In genomic region chr1:47938556-47938955, GRCh38 we compare ENCODE assay signal across 28 cellular contexts. TPM values are rescaled to one million over a fixed set of nuclear protein-coding genes. Genes with fewer than 3 reads are reported as not detected.
"Had no signal": no experiment of that assay in that cellular context is flagged by ENCODE, and none has a peak within 500 bp of the region (broad histone marks: within the 10 kb centered on the region; RNA-seq: fewer than 3 reads in every experiment).

No MANE protein-coding gene starts in this region.

- H3K36me3 ChIP-seq: ascending aorta, cardiac muscle cell, gastrocnemius medialis, left lung, transverse colon had no signal

- H3K27me3 ChIP-seq: ascending aorta, cardiac muscle cell, gastrocnemius medialis, left lung, testis, transverse colon had no signal

- H3K27ac Mint-ChIP-seq: activated naive CD8-positive, alpha-beta T cell; naive thymus-derived CD4-positive, alpha-beta T cell; T-helper 1 cell treated with Interleukin-12 subunit alpha and Interleukin-12 subunit beta and Interleukin-4 antibody, amounts not matched to agents 30 μg/mL and 1 μg/mL, for 36 hours had no signal

- H2AFZ ChIP-seq: parathyroid adenoma had no signal

- H3K9ac ChIP-seq: parathyroid adenoma had no signal

- H3K4me1 Mint-ChIP-seq: naive thymus-derived CD4-positive, alpha-beta T cell; neural crest cell had no signal

- H3K4me3 ChIP-seq: ascending aorta, cardiac muscle cell, gastrocnemius medialis, left lung, testis, transverse colon had no signal

- H3K4me1 ChIP-seq: parathyroid adenoma, testis had no signal

- H3K79me2 ChIP-seq: parathyroid adenoma had no signal

- H3K4me3 Mint-ChIP-seq: activated naive CD8-positive, alpha-beta T cell; brain; naive thymus-derived CD4-positive, alpha-beta T cell; neural crest cell; T-helper 1 cell treated with Interleukin-12 subunit alpha and Interleukin-12 subunit beta and Interleukin-4 antibody, amounts not matched to agents 30 μg/mL and 1 μg/mL, for 36 hours had no signal

- H3K36me3 Mint-ChIP-seq: activated naive CD8-positive, alpha-beta T cell; brain had no signal

- H3K27ac ChIP-seq: ascending aorta, cardiac muscle cell, left lung, parathyroid adenoma, testis, transverse colon, VCaP had no signal

- H3K9me3 Mint-ChIP-seq: brain; naive thymus-derived CD4-positive, alpha-beta T cell; neural crest cell; T-helper 1 cell treated with Interleukin-12 subunit alpha and Interleukin-12 subunit beta and Interleukin-4 antibody, amounts not matched to agents 30 μg/mL and 1 μg/mL, for 36 hours had no signal

- ATAC-seq: gastrocnemius medialis; left lung; naive thymus-derived CD4-positive, alpha-beta T cell had no signal

- DNase-seq: activated CD4-positive, alpha-beta T cell treated with anti-CD3 and anti-CD28 coated beads for 4 hours; activated CD4-positive, alpha-beta T cell treated with anti-CD3 and anti-CD28 coated beads, Interleukin-2, amount 50 U/mL, for 48 hours; activated CD8-positive, alpha-beta memory T cell treated with anti-CD3 and anti-CD28 coated beads for 24 hours; activated effector memory CD4-positive, alpha-beta T cell treated with Interleukin-2 at 50 U/mL for 16 hours; activated naive CD4-positive, alpha-beta T cell treated with Interleukin-2 at 50 U/mL for 16 hours; gastrocnemius medialis; left lung; mammary epithelial cell; midbrain; naive thymus-derived CD4-positive, alpha-beta T cell; nucleus accumbens; right cardiac atrium; stimulated activated CD4-positive, alpha-beta T cell treated with anti-CD3 and anti-CD28 coated beads, Interleukin-2, amount 100 ng/mL, for 48 hours; stimulated activated naive CD4-positive, alpha-beta T cell treated with Interleukin-2 at 50 U/mL for 16 hours; SW 1271; T-helper 9 cell; testis; transverse colon had no signal

- H3K9me3 ChIP-seq: ascending aorta, gastrocnemius medialis, left lung, testis, transverse colon had no signal

RNA-seq across cellular contexts. Expression of gene TRABD2B, which starts 58.6 kb away (rescaled TPM):
- total RNA-seq: endothelial cell of umbilical vein; naive thymus-derived CD4-positive, alpha-beta T cell; pulmonary artery endothelial cell had no signal
